20 cellular contexts compared by ENCODE assay signal in genomic region chr13:111503376-111503775, GRCh38.
"Had no signal": no experiment of that assay in that cellular context is flagged by ENCODE, and none has a peak within 500 bp of the region (broad histone marks: within the 10 kb centered on the region; RNA-seq: fewer than 3 reads in every experiment).

No MANE protein-coding gene starts in this region.

- DNase-seq: activated CD4-positive, alpha-beta T cell treated with anti-CD3 and anti-CD28 coated beads for 48 hours; activated CD4-positive, alpha-beta T cell treated with anti-CD3 and anti-CD28 coated beads, Interleukin-2, amount 50 U/mL, for 4 hours; activated CD4-positive, CD25-positive, alpha-beta regulatory T cell treated with anti-CD3 and anti-CD28 coated beads, Interleukin-2, amount 50 U/mL, for 72 hours; activated CD8-positive, alpha-beta T cell treated with anti-CD3 and anti-CD28 coated beads, Interleukin-2, amount 10 ng/mL, durations not matched to agents 7 days and 5 days; activated naive CD4-positive, alpha-beta T cell treated with Interleukin-2 at 50 U/mL for 16 hours; cerebellar nuclear complex; KG1; NCI-H1048; NCI-H146; NCI-H187 treated with DMSO at 0.1 percent for 48 hours; NCI-H2081 treated with DMSO at 0.1 percent for 48 hours; NCI-H446; NCI-H524; Peyer's patch; SHP77; SW 1271 had no signal

- H3K9me3 ChIP-seq: Peyer's patch, SJSA1 had no signal

- H3K4me3 Mint-ChIP-seq: activated CD8-positive, alpha-beta T cell treated with anti-CD3 and anti-CD28 coated beads, Interleukin-2, amount 10 ng/mL, durations not matched to agents 7 days and 5 days; activated naive CD8-positive, alpha-beta T cell; WTC11 had no signal

- H3K27ac ChIP-seq: Peyer's patch, SJSA1 had no signal

- H3K4me1 Mint-ChIP-seq: WTC11 had no signal

- H3K4me1 ChIP-seq: Peyer's patch, SJSA1 had no signal

- H3K4me3 ChIP-seq: Peyer's patch, SJSA1 had no signal

- ATAC-seq: activated CD8-positive, alpha-beta T cell treated with anti-CD3 and anti-CD28 coated beads, Interleukin-2, amount 10 ng/mL, durations not matched to agents 7 days and 5 days; SK-N-SH treated with all-trans-retinoic acid at 6 μM for 48 hours; WTC11 had no signal

- H3K36me3 ChIP-seq: Peyer's patch, SJSA1 had no signal
